Comparison of ENCODE assay signal across 1 cellular context in genomic region chr12:104590002-104590401, GRCh38.
TF ChIP-seq lines count a peak whose summit lies in the region.

No MANE protein-coding gene starts in this region.

TF ChIP-seq in K562, 482 proteins besides CTCF, POLR2A, EP300 and RAD21 (continued from another document):
- TF ChIP-seq RREB1 (CRISPR knock-in tag; IDR thresholded peaks at IDR 0.05): no peak
- TF ChIP-seq NONO (IDR thresholded peaks at IDR 0.05; ENCODE audit: low read depth in 2 of 2, low read length in 1 of 2): no peak
- no peak for TF ChIP-seq ZNF311 (CRISPR knock-in tag; IDR thresholded peaks at IDR 0.05)
- TF ChIP-seq, protein P1, sequence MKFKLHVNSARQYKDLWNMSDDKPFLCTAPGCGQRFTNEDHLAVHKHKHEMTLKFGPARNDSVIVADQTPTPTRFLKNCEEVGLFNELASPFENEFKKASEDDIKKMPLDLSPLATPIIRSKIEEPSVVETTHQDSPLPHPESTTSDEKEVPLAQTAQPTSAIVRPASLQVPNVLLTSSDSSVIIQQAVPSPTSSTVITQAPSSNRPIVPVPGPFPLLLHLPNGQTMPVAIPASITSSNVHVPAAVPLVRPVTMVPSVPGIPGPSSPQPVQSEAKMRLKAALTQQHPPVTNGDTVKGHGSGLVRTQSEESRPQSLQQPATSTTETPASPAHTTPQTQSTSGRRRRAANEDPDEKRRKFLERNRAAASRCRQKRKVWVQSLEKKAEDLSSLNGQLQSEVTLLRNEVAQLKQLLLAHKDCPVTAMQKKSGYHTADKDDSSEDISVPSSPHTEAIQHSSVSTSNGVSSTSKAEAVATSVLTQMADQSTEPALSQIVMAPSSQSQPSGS (CRISPR knock-in tag; IDR thresholded peaks at IDR 0.05): no peak
- TF ChIP-seq, protein P2, sequence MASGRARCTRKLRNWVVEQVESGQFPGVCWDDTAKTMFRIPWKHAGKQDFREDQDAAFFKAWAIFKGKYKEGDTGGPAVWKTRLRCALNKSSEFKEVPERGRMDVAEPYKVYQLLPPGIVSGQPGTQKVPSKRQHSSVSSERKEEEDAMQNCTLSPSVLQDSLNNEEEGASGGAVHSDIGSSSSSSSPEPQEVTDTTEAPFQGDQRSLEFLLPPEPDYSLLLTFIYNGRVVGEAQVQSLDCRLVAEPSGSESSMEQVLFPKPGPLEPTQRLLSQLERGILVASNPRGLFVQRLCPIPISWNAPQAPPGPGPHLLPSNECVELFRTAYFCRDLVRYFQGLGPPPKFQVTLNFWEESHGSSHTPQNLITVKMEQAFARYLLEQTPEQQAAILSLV (tag; IDR thresholded peaks at IDR 0.05): no peak
- TF ChIP-seq, protein P3, sequence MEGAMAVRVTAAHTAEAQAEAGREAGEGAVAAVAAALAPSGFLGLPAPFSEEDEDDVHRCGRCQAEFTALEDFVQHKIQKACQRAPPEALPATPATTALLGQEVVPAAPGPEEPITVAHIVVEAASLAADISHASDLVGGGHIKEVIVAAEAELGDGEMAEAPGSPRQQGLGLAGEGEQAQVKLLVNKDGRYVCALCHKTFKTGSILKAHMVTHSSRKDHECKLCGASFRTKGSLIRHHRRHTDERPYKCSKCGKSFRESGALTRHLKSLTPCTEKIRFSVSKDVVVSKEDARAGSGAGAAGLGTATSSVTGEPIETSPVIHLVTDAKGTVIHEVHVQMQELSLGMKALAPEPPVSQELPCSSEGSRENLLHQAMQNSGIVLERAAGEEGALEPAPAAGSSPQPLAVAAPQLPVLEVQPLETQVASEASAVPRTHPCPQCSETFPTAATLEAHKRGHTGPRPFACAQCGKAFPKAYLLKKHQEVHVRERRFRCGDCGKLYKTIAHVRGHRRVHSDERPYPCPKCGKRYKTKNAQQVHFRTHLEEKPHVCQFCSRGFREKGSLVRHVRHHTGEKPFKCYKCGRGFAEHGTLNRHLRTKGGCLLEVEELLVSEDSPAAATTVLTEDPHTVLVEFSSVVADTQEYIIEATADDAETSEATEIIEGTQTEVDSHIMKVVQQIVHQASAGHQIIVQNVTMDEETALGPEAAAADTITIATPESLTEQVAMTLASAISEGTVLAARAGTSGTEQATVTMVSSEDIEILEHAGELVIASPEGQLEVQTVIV (CRISPR knock-in tag; IDR thresholded peaks at IDR 0.05; ENCODE audit: borderline replicate concordance): no peak
